ENCODE assay signal across 28 cellular contexts in the genomic region with DNA sequence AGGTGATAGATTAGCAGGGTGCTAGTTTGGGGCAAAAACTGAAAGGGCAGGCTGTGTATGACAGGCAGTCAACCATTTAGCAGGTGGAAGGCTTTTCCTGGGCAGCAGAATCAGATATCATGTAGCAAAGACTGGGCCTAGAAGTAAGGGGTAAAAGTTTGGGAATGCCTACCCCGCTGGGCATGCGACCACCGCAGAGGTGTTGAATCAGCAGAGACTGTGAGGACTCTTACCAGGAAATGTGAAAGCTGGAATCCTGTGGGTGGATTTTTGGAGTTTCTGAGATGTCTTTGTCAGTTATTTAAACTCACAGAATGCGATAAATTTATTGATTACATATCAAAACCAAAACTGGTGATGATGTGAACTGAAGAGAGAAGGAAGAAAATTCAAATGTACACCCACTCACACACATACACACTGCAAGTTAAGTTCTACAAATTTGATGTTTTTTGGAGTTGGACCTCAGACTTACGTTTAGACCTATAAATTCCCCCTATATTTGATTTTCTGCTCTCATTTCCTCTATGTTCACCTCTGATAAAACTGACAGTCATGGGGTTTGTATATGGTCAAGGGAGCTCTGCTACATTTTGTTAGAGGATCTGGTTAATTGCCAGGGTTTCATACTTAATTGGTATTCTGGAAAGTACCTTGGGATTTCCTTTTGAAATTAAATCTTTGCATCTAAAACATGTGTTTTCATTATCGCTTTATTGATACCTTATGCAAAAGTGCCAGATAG.
A peak's percentile ranks its signal among the peaks of the same experiment; 100 is the strongest.
DNase-seq lines count a peak whose midpoint lies in the region; ATAC-seq, FAIRE-seq and TF ChIP-seq lines count a peak whose summit lies in the region.
"Had no signal": no experiment of that assay in that cellular context is flagged by ENCODE, and none has a peak within 500 bp of the region (broad histone marks: within the 10 kb centered on the region; RNA-seq: fewer than 3 reads in every experiment).

No MANE protein-coding gene starts in this region.

- H3K9me3 ChIP-seq in iPS-20b (ENCODE audit: insufficient read depth, low read depth, low read length), result no peaks in the 10 kb centered on the region
- no peaks in the 10 kb centered on the region for H3K9me3 ChIP-seq in osteoblast (ENCODE audit: low read depth, low read length)
- H3K9me3 ChIP-seq in adrenal gland (replicated peaks in 1 of 3), result no peaks in the 10 kb centered on the region
- H3K9me3 ChIP-seq: pancreas, stomach, tibial artery had no signal

- no peaks in the 10 kb centered on the region for H3K79me2 ChIP-seq in osteoblast (ENCODE audit: insufficient read depth, low read length)

- H3K27me3 ChIP-seq in iPS-20b (ENCODE audit: insufficient read depth, low read length) (no peaks in the 10 kb centered on the region), osteoblast (ENCODE audit: insufficient read depth, low read length) (no peaks in the 10 kb centered on the region), adrenal gland (no peaks in the 10 kb centered on the region)
- H3K27me3 ChIP-seq: pancreas, stomach, tibial artery had no signal

- H3K4me2 ChIP-seq in osteoblast (ENCODE audit: insufficient read depth, low read length), result no peak overlapping the region

- H4K20me1 ChIP-seq in osteoblast (ENCODE audit: insufficient read depth, low read length), result no peaks in the 10 kb centered on the region

- H2AFZ ChIP-seq in osteoblast (ENCODE audit: low read length), result peak overlapping the region; percentile 82

- no peak overlapping the region for H3K9ac ChIP-seq in iPS-20b (ENCODE audit: low read depth, low read length)

- 76 to 93% (median 82%) methylated on average over 6 of the region's 6 CpGs for WGBS in adrenal gland, 4 donors

- intact Hi-C loops in adrenal gland (cut with DNase I), result no loop called here

- FAIRE-seq in RCC 7860 (lab: Jason Lieb, UNC), result no peak
- FAIRE-seq: K562, pancreas had no signal

- TF ChIP-seq CTCF in osteoblast (IDR thresholded peaks at IDR 0.05; ENCODE audit: extremely low read depth, low read depth, low read length) (no peak), adrenal gland (IDR thresholded peaks at IDR 0.05) (no peak)

- no peaks in the 10 kb centered on the region for H3K36me3 ChIP-seq in iPS-20b (ENCODE audit: insufficient read depth, low read depth, low read length)
- no peaks in the 10 kb centered on the region for H3K36me3 ChIP-seq in osteoblast (ENCODE audit: insufficient read depth, low read length)
- H3K36me3 ChIP-seq in adrenal gland (replicated peaks in 1 of 2), result no peaks in the 10 kb centered on the region
- H3K36me3 ChIP-seq: pancreas, stomach, tibial artery had no signal

- no peaks in the 10 kb centered on the region for H3K4me1 ChIP-seq in iPS-20b (ENCODE audit: insufficient read depth, low read length)
- H3K4me1 ChIP-seq in osteoblast (ENCODE audit: insufficient read depth, low read length), result peaks cover 6% of the 10 kb centered on the region
- no peaks in the 10 kb centered on the region for H3K4me1 ChIP-seq in adrenal gland (replicated peaks in 1 of 2)
- H3K4me1 ChIP-seq: pancreas, stomach, tibial artery had no signal

- H3K27ac ChIP-seq in iPS-20b (ENCODE audit: low read length), result peak overlapping the region; percentile 20
- peak overlapping the region; percentile 22 for H3K27ac ChIP-seq in osteoblast (ENCODE audit: low read depth, low read length)
- no peak overlapping the region for H3K27ac ChIP-seq in adrenal gland
- H3K27ac ChIP-seq: stomach, tibial artery had no signal

- ATAC-seq in GM18868 (IDR thresholded peaks at IDR 0.05; ENCODE audit: unreplicated experiment), result peak; percentile 42
- peak; percentile 30 for ATAC-seq in HG03432 (IDR thresholded peaks at IDR 0.05; ENCODE audit: unreplicated experiment)
- ATAC-seq: activated CD8-positive, alpha-beta T cell treated with anti-CD3 and anti-CD28 coated beads for 36 hours; HCT116; K562; naive thymus-derived CD8-positive, alpha-beta T cell; sciatic nerve had no signal

- TF ChIP-seq POLR2A in adrenal gland (IDR thresholded peaks at IDR 0.05), result no peak

- no peak overlapping the region for H3K4me3 ChIP-seq in iPS-20b (ENCODE audit: low read length)
- H3K4me3 ChIP-seq in osteoblast (ENCODE audit: insufficient read depth, low read length), result no peak overlapping the region
- no peak overlapping the region for H3K4me3 ChIP-seq in adrenal gland
- H3K4me3 ChIP-seq: K562, pancreas, stomach, tibial artery had no signal

- no peak for DNase-seq in osteoblast (ENCODE audit: insufficient read length, low spot score, missing footprints)
- DNase-seq in adrenal gland, result no peak
- DNase-seq in NCI-H1092 (lab: John Stamatoyannopoulos, UW), result no peak
- DNase-seq in AG08395 (ENCODE audit: low spot score), result no peak
- DNase-seq in RCC 7860 (ENCODE audit: low spot score), result no peak
- DNase-seq: ACHN; activated CD4-positive, CD25-positive, alpha-beta regulatory T cell; activated CD8-positive, alpha-beta T cell treated with anti-CD3 and anti-CD28 coated beads for 36 hours; activated effector memory CD4-positive, alpha-beta T cell treated with Interleukin-2 at 50 U/mL for 16 hours; activated naive CD8-positive, alpha-beta T cell treated with anti-CD3 and anti-CD28 coated beads for 36 hours; activated T-cell treated with anti-CD3 and anti-CD28 coated beads for 4 hours; cerebellar nuclear complex; MM.1S; naive thymus-derived CD8-positive, alpha-beta T cell; NCI-H1436 treated with DMSO at 0.1 percent for 48 hours; NCI-H2107; NCI-H446; pancreas; SIG-M5; stimulated activated CD4-positive, alpha-beta T cell treated with anti-CD3 and anti-CD28 coated beads, Interleukin-15, amount 100 ng/mL, for 24 hours; stomach; tibial artery had no signal

Comparison
In these comparisons a context has a peak if more than half of its experiments do, and no peak if none do; other contexts are left out.
1. H3K27ac ChIP-seq: peak in iPS-20b (single experiment) and osteoblast (single experiment); none in adrenal gland (0 of 5).